Comparison of ENCODE assay signal across 12 cellular contexts in the genomic region with DNA sequence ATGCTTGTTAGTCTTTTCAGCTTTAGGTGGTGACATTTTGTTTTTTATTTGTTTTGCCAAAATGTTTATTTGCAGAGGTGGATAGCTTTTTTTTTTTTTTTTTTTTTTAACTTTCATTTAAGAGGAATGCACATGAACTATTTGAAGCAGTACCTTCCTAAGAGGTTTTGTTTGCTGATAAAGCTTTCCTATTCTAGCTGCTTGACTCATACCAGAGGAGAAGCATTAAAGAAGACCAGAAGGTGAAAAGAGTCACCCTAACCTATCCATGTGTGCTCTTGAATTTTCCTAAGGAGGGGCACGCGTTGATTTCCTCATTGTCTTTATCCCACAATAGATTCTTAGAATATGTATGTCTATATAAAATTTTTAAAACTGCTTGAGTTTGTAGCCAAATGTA. TPM values are rescaled to one million over a fixed set of nuclear protein-coding genes. Genes with fewer than 3 reads are reported as not detected.
A peak's percentile ranks its signal among the peaks of the same experiment; 100 is the strongest.
DNase-seq lines count a peak whose midpoint lies in the region; ATAC-seq lines count a peak whose summit lies in the region.
"Had no signal": no experiment of that assay in that cellular context is flagged by ENCODE, and none has a peak within 500 bp of the region (broad histone marks: within the 10 kb centered on the region; RNA-seq: fewer than 3 reads in every experiment).

No MANE protein-coding gene starts in this region.

- no peak for ATAC-seq in stimulated activated effector memory CD8-positive, alpha-beta T cell treated with anti-CD3 and anti-CD28 coated beads, Interleukin-12 subunit alpha, Interleukin-12 subunit beta, amount 100 ng/mL, for 72 hours

- no peaks in the 10 kb centered on the region for H3K27me3 Mint-ChIP-seq in activated CD4-positive, alpha-beta memory T cell treated with anti-CD3 and anti-CD28 coated beads for 36 hours
- no peaks in the 10 kb centered on the region for H3K27me3 Mint-ChIP-seq in activated CD4-positive, alpha-beta memory T cell treated with anti-CD3 and anti-CD28 coated beads, Interleukin-2, amount 10 ng/mL, durations not matched to agents 7 days and 5 days
- no peaks in the 10 kb centered on the region for H3K27me3 Mint-ChIP-seq in activated naive CD8-positive, alpha-beta T cell
- H3K27me3 Mint-ChIP-seq in immature natural killer cell (ENCODE audit: low read depth in 3 of 3): peaks cover 0 to 2% (median 0%) of the 10 kb centered on the region in 3 donors
- H3K27me3 Mint-ChIP-seq: naive B cell had no signal

- no peak overlapping the region for H3K4me3 Mint-ChIP-seq in activated CD4-positive, alpha-beta memory T cell treated with anti-CD3 and anti-CD28 coated beads for 36 hours
- no peak overlapping the region for H3K4me3 Mint-ChIP-seq in activated CD4-positive, alpha-beta memory T cell treated with anti-CD3 and anti-CD28 coated beads, Interleukin-2, amount 10 ng/mL, durations not matched to agents 7 days and 5 days
- H3K4me3 Mint-ChIP-seq in activated naive CD8-positive, alpha-beta T cell: peak overlapping the region; percentile 56
- H3K4me3 Mint-ChIP-seq in immature natural killer cell: peak overlapping the region; percentile 53 to 71 (median 65)
- no peak overlapping the region for H3K4me3 Mint-ChIP-seq in stimulated activated effector memory CD8-positive, alpha-beta T cell treated with anti-CD3 and anti-CD28 coated beads, Interleukin-12 subunit alpha, Interleukin-12 subunit beta, amount 100 ng/mL, for 72 hours

- POLR2A ChIA-PET in activated CD4-positive, alpha-beta memory T cell treated with anti-CD3 and anti-CD28 coated beads for 36 hours (lab: Charles Lee): interaction anchor here (0.5 to 1.8 kb wide), 2 partner anchors 55 to 64 kb away, joined by 4 to 5 read pairs; no protein-coding TSS in a partner anchor
- POLR2A ChIA-PET in activated CD4-positive, alpha-beta memory T cell treated with anti-CD3 and anti-CD28 coated beads, Interleukin-2, amount 10 ng/mL, durations not matched to agents 7 days and 5 days (lab: Charles Lee): interaction anchor here (0.7 to 4.9 kb wide), 6 partner anchors 8 to 55 kb away, joined by 3 to 21 read pairs (median 3); no protein-coding TSS in a partner anchor

- H3K27ac Mint-ChIP-seq in activated CD4-positive, alpha-beta memory T cell treated with anti-CD3 and anti-CD28 coated beads for 36 hours: peak overlapping the region; percentile 4
- H3K27ac Mint-ChIP-seq in activated CD4-positive, alpha-beta memory T cell treated with anti-CD3 and anti-CD28 coated beads, Interleukin-2, amount 10 ng/mL, durations not matched to agents 7 days and 5 days: no peak overlapping the region
- peak overlapping the region; percentile 51 for H3K27ac Mint-ChIP-seq in activated naive CD8-positive, alpha-beta T cell
- peak overlapping the region in 4 of 6 donors; percentile 7 to 84 (median 74) for H3K27ac Mint-ChIP-seq in immature natural killer cell
- peak overlapping the region; percentile 60 for H3K27ac Mint-ChIP-seq in stimulated activated effector memory CD8-positive, alpha-beta T cell treated with anti-CD3 and anti-CD28 coated beads, Interleukin-12 subunit alpha, Interleukin-12 subunit beta, amount 100 ng/mL, for 72 hours

- CTCF ChIA-PET in activated CD4-positive, alpha-beta memory T cell treated with anti-CD3 and anti-CD28 coated beads for 36 hours (lab: Charles Lee): interaction anchor here (1.0 kb wide), 1 partner anchor 19 kb away, joined by 5 read pairs; no protein-coding TSS in a partner anchor
- CTCF ChIA-PET in activated CD4-positive, alpha-beta memory T cell treated with anti-CD3 and anti-CD28 coated beads, Interleukin-2, amount 10 ng/mL, durations not matched to agents 7 days and 5 days (lab: Charles Lee): interaction anchor here (0.7 to 2.0 kb wide), 6 partner anchors 12 to 213 kb away, joined by 3 to 6 read pairs (median 4); no protein-coding TSS in a partner anchor

- H3K36me3 Mint-ChIP-seq in activated CD4-positive, alpha-beta memory T cell treated with anti-CD3 and anti-CD28 coated beads for 36 hours: peaks cover 23% of the 10 kb centered on the region
- peaks cover 33% of the 10 kb centered on the region for H3K36me3 Mint-ChIP-seq in activated CD4-positive, alpha-beta memory T cell treated with anti-CD3 and anti-CD28 coated beads, Interleukin-2, amount 10 ng/mL, durations not matched to agents 7 days and 5 days (ENCODE audit: low read depth)
- H3K36me3 Mint-ChIP-seq in activated naive CD8-positive, alpha-beta T cell: peaks cover 4% of the 10 kb centered on the region
- H3K36me3 Mint-ChIP-seq in immature natural killer cell: no peaks in the 10 kb centered on the region
- peaks cover 65% of the 10 kb centered on the region for H3K36me3 Mint-ChIP-seq in stimulated activated effector memory CD8-positive, alpha-beta T cell treated with anti-CD3 and anti-CD28 coated beads, Interleukin-12 subunit alpha, Interleukin-12 subunit beta, amount 100 ng/mL, for 72 hours

- H3K4me1 Mint-ChIP-seq in activated CD4-positive, alpha-beta memory T cell treated with anti-CD3 and anti-CD28 coated beads for 36 hours (ENCODE audit: low read depth): peaks cover 88% of the 10 kb centered on the region
- H3K4me1 Mint-ChIP-seq in activated CD4-positive, alpha-beta memory T cell treated with anti-CD3 and anti-CD28 coated beads, Interleukin-2, amount 10 ng/mL, durations not matched to agents 7 days and 5 days: peaks cover 59% of the 10 kb centered on the region
- peaks cover 91% of the 10 kb centered on the region for H3K4me1 Mint-ChIP-seq in activated naive CD8-positive, alpha-beta T cell (ENCODE audit: low read depth)
- peaks cover 93 to 96% of the 10 kb centered on the region in 2 donors for H3K4me1 Mint-ChIP-seq in immature natural killer cell
- peaks cover 70% of the 10 kb centered on the region for H3K4me1 Mint-ChIP-seq in stimulated activated effector memory CD8-positive, alpha-beta T cell treated with anti-CD3 and anti-CD28 coated beads, Interleukin-12 subunit alpha, Interleukin-12 subunit beta, amount 100 ng/mL, for 72 hours

- H3K9me3 Mint-ChIP-seq in activated CD4-positive, alpha-beta memory T cell treated with anti-CD3 and anti-CD28 coated beads for 36 hours: no peaks in the 10 kb centered on the region
- no peaks in the 10 kb centered on the region for H3K9me3 Mint-ChIP-seq in activated CD4-positive, alpha-beta memory T cell treated with anti-CD3 and anti-CD28 coated beads, Interleukin-2, amount 10 ng/mL, durations not matched to agents 7 days and 5 days
- no peaks in the 10 kb centered on the region for H3K9me3 Mint-ChIP-seq in activated naive CD8-positive, alpha-beta T cell (ENCODE audit: low read depth)
- H3K9me3 Mint-ChIP-seq in immature natural killer cell: no peaks in the 10 kb centered on the region
- no peaks in the 10 kb centered on the region for H3K9me3 Mint-ChIP-seq in stimulated activated effector memory CD8-positive, alpha-beta T cell treated with anti-CD3 and anti-CD28 coated beads, Interleukin-12 subunit alpha, Interleukin-12 subunit beta, amount 100 ng/mL, for 72 hours
- H3K9me3 Mint-ChIP-seq: naive B cell had no signal

- no peak for DNase-seq in activated CD4-positive, alpha-beta memory T cell treated with anti-CD3 and anti-CD28 coated beads for 36 hours
- DNase-seq in activated CD4-positive, alpha-beta memory T cell treated with anti-CD3 and anti-CD28 coated beads, Interleukin-2, amount 10 ng/mL, durations not matched to agents 7 days and 5 days: no peak
- DNase-seq in immature natural killer cell (no peak), dedifferentiated amniotic fluid mesenchymal stem cell (ENCODE audit: extremely low spot score) (no peak), ecto neural progenitor cell (ENCODE audit: low spot score) (no peak), activated gamma-delta T cell treated with Interleukin-2 at 50 U/mL for 16 hours (no peak)
- no peak for DNase-seq in stimulated activated effector memory CD8-positive, alpha-beta T cell treated with anti-CD3 and anti-CD28 coated beads, Interleukin-12 subunit alpha, Interleukin-12 subunit beta, amount 100 ng/mL, for 72 hours (ENCODE audit: low spot score in 2 of 2)
- DNase-seq: cortex of kidney, naive B cell, NCI-H1092, NCI-H2227 treated with DMSO at 0.1 percent for 48 hours had no signal

- intact Hi-C loops in activated CD4-positive, alpha-beta memory T cell treated with anti-CD3 and anti-CD28 coated beads for 36 hours (cut with micrococcal nuclease): no loop called here

RNA-seq across cellular contexts. Expression of a gene that starts 57.7 kb away (rescaled TPM):
- total RNA-seq in activated CD4-positive, alpha-beta memory T cell treated with anti-CD3 and anti-CD28 coated beads for 36 hours: 10 to 100 TPM; 41.7 to 44.6 TPM
- total RNA-seq in activated CD4-positive, alpha-beta memory T cell treated with anti-CD3 and anti-CD28 coated beads, Interleukin-2, amount 10 ng/mL, durations not matched to agents 7 days and 5 days: 10 to 100 TPM; 56.3 to 58.4 TPM
- polyA plus RNA-seq in immature natural killer cell: 10 to 100 TPM in 2 of 3 donors, 1 to 10 TPM in 1; 9.6 to 34.1 (median 10.8) TPM

Comparison
In these comparisons a context has a peak if more than half of its experiments do, and no peak if none do; other contexts are left out.
1. H3K4me3 Mint-ChIP-seq: peak in activated naive CD8-positive, alpha-beta T cell (single experiment) and immature natural killer cell (5 of 5); none in activated CD4-positive, alpha-beta memory T cell treated with anti-CD3 and anti-CD28 coated beads for 36 hours (single experiment), activated CD4-positive, alpha-beta memory T cell treated with anti-CD3 and anti-CD28 coated beads, Interleukin-2, amount 10 ng/mL, durations not matched to agents 7 days and 5 days (single experiment) and stimulated activated effector memory CD8-positive, alpha-beta T cell treated with anti-CD3 and anti-CD28 coated beads, Interleukin-12 subunit alpha, Interleukin-12 subunit beta, amount 100 ng/mL, for 72 hours (single experiment).